16 cellular contexts compared by ENCODE assay signal in genomic region chr6:107355659-107356058, GRCh38.
DNase-seq lines count a peak whose midpoint lies in the region; ATAC-seq and TF ChIP-seq lines count a peak whose summit lies in the region.
"Had no signal": no experiment of that assay in that cellular context is flagged by ENCODE, and none has a peak within 500 bp of the region (broad histone marks: within the 10 kb centered on the region; RNA-seq: fewer than 3 reads in every experiment).

No MANE protein-coding gene starts in this region.

- intact Hi-C loops in Right ventricle myocardium superior (cut with DNase I), result no loop called here
- intact Hi-C loops in left ventricle myocardium inferior (cut with micrococcal nuclease), result no loop called here
- intact Hi-C loops in gastrocnemius medialis (cut with DNase I; ENCODE audit: low total_unique reads), result no loop called here
- intact Hi-C loops in dorsolateral prefrontal cortex (cut with DNase I), result no loop called here

- no peak for TF ChIP-seq POLR2A in gastrocnemius medialis (IDR thresholded peaks at IDR 0.05)

- H3K4me3 ChIP-seq in right atrium auricular region (no peak overlapping the region), left ventricle myocardium inferior (no peak overlapping the region), gastrocnemius medialis (no peak overlapping the region), dorsolateral prefrontal cortex (no peak overlapping the region)
- H3K4me3 ChIP-seq: BLaER1, GM23248 had no signal

- TF ChIP-seq CTCF in right atrium auricular region (IDR thresholded peaks at IDR 0.05) (no peak), left ventricle myocardium inferior (IDR thresholded peaks at IDR 0.05; ENCODE audit: borderline replicate concordance) (no peak), gastrocnemius medialis (IDR thresholded peaks at IDR 0.05 in 4 of 5, conservative IDR thresholded peaks at IDR 0.05 in 1 of 5) (no peak), dorsolateral prefrontal cortex (IDR thresholded peaks at IDR 0.05 in 54 of 56, conservative IDR thresholded peaks at IDR 0.05 in 2 of 56; ENCODE audit: low read depth in 1 of 56, partially characterized antibody in 56 of 56) (no peak)

- peak; percentile 69 for ATAC-seq in Right ventricle myocardium superior (ENCODE audit: poor library complexity)
- ATAC-seq in gastrocnemius medialis, result peak; percentile 96
- no peak for ATAC-seq in HG03095 (IDR thresholded peaks at IDR 0.05; ENCODE audit: unreplicated experiment)

- DNase-seq in Right ventricle myocardium superior, result peak; percentile 52
- DNase-seq in right atrium auricular region (ENCODE audit: low spot score), result no peak
- DNase-seq in left ventricle myocardium inferior, result peak; percentile 31
- peak; percentile 30 to 71 for DNase-seq in gastrocnemius medialis
- DNase-seq in dorsolateral prefrontal cortex, result no peak
- no peak for DNase-seq in activated CD4-positive, alpha-beta T cell treated with anti-CD3 and anti-CD28 coated beads for 1 hour
- DNase-seq: 8988T; CD4-positive, alpha-beta memory T cell; DMS153; DMS79; GDM1; GM23248; HCEC 1CT had no signal

- no peaks in the 10 kb centered on the region for H3K27me3 ChIP-seq in right atrium auricular region
- no peaks in the 10 kb centered on the region for H3K27me3 ChIP-seq in left ventricle myocardium inferior (ENCODE audit: low read depth)
- H3K27me3 ChIP-seq in gastrocnemius medialis, result no peaks in the 10 kb centered on the region
- H3K27me3 ChIP-seq in dorsolateral prefrontal cortex, result no peaks in the 10 kb centered on the region
- H3K27me3 ChIP-seq: BLaER1 had no signal

- H3K4me1 ChIP-seq in right atrium auricular region, result peaks cover 0 to 5% of the 10 kb centered on the region in 2 donors
- H3K4me1 ChIP-seq in left ventricle myocardium inferior, result peaks cover 15% of the 10 kb centered on the region
- peaks cover 5 to 22% of the 10 kb centered on the region in 2 donors for H3K4me1 ChIP-seq in gastrocnemius medialis
- H3K4me1 ChIP-seq: BLaER1 had no signal

- H3K27ac ChIP-seq in right atrium auricular region (no peak overlapping the region), left ventricle myocardium inferior (replicated peaks) (no peak overlapping the region), gastrocnemius medialis (peak overlapping the region in 3 of 4 donors; percentile 3 to 61 (median 39)), dorsolateral prefrontal cortex (no peak overlapping the region)
- H3K27ac ChIP-seq: BLaER1, GM23248, HL-60 had no signal

- H3K9me3 ChIP-seq in right atrium auricular region, result no peaks in the 10 kb centered on the region
- H3K9me3 ChIP-seq in left ventricle myocardium inferior (replicated peaks), result no peaks in the 10 kb centered on the region
- H3K9me3 ChIP-seq in gastrocnemius medialis, result no peaks in the 10 kb centered on the region
- H3K9me3 ChIP-seq: BLaER1 had no signal

- H3K36me3 ChIP-seq in right atrium auricular region, result no peaks in the 10 kb centered on the region
- H3K36me3 ChIP-seq in left ventricle myocardium inferior, result no peaks in the 10 kb centered on the region
- H3K36me3 ChIP-seq in gastrocnemius medialis, result no peaks in the 10 kb centered on the region
- H3K36me3 ChIP-seq: BLaER1 had no signal

- in situ Hi-C loops in gastrocnemius medialis (cut with MboI; ENCODE audit: low sequenced_read_pairs in 4 of 4), result no loop called here

Comparison
In these comparisons a context has a peak if more than half of its experiments do, and no peak if none do; other contexts are left out.
1. DNase-seq: peak in Right ventricle myocardium superior (single experiment), left ventricle myocardium inferior (single experiment) and gastrocnemius medialis (2 of 2); none in right atrium auricular region (single experiment), dorsolateral prefrontal cortex (0 of 10) and activated CD4-positive, alpha-beta T cell treated with anti-CD3 and anti-CD28 coated beads for 1 hour (single experiment).
2. H3K27ac ChIP-seq: peak in gastrocnemius medialis (3 of 4); none in right atrium auricular region (0 of 2), left ventricle myocardium inferior (single experiment) and dorsolateral prefrontal cortex (0 of 59).